Comparison of ENCODE assay signal across 22 cellular contexts in genomic region chr3:47456984-47457383, GRCh38.
"Had no signal": no experiment of that assay in that cellular context is flagged by ENCODE, and none has a peak within 500 bp of the region (broad histone marks: within the 10 kb centered on the region; RNA-seq: fewer than 3 reads in every experiment).

No MANE protein-coding gene starts in this region.

- H3K9me3 ChIP-seq: gastroesophageal sphincter, vagina had no signal

- ATAC-seq: activated T-cell treated with anti-CD3 and anti-CD28 coated beads, Interleukin-2, amount 50 U/mL, for 4 hours; gastroesophageal sphincter; mucosa of descending colon; sciatic nerve; stimulated activated memory B cell treated with anti-CD40 and anti-IgM and Interleukin-4, amounts not matched to agents 10 μg/mL and 1 μg/mL and 100 μg/mL, for 72 hours had no signal

- H3K27ac Mint-ChIP-seq: activated naive CD4-positive, alpha-beta T cell treated with anti-CD3 and anti-CD28 coated beads, Interleukin-2, amount 10 ng/mL, durations not matched to agents 7 days and 5 days; endodermal cell; nephron progenitor cell; stimulated activated memory B cell treated with anti-CD40 and anti-IgM and Interleukin-4, amounts not matched to agents 10 μg/mL and 1 μg/mL and 100 μg/mL, for 72 hours had no signal

- H3K27me3 Mint-ChIP-seq: activated naive CD4-positive, alpha-beta T cell treated with anti-CD3 and anti-CD28 coated beads, Interleukin-2, amount 10 ng/mL, durations not matched to agents 7 days and 5 days; brain; stimulated activated memory B cell treated with anti-CD40 and anti-IgM and Interleukin-4, amounts not matched to agents 10 μg/mL and 1 μg/mL and 100 μg/mL, for 72 hours had no signal

- H3K4me3 ChIP-seq: gastroesophageal sphincter, mucosa of descending colon, vagina had no signal

- H3K27ac ChIP-seq: gastroesophageal sphincter had no signal

- DNase-seq: activated CD4-positive, alpha-beta T cell treated with anti-CD3 and anti-CD28 coated beads, Interleukin-2, amount 50 U/mL, for 48 hours; activated CD8-positive, alpha-beta memory T cell treated with anti-CD3 and anti-CD28 coated beads, Interleukin-2, amount 50 U/mL, for 48 hours; activated naive CD4-positive, alpha-beta T cell treated with anti-CD3 and anti-CD28 coated beads, Interleukin-2, amount 10 ng/mL, durations not matched to agents 7 days and 5 days; activated T-cell treated with anti-CD3 and anti-CD28 coated beads, Interleukin-2, amount 50 U/mL, for 4 hours; anterior cingulate cortex; central memory CD4-positive, alpha-beta T cell; endodermal cell; hypothalamus; mesendoderm; mucosa of descending colon; nephron progenitor cell; occipital lobe; small intestine; stimulated activated CD4-positive, alpha-beta T cell treated with anti-CD3 and anti-CD28 coated beads, Interleukin-2, amount 100 ng/mL, for 24 hours; T-helper 1 cell; T-helper 9 cell; trophoblast cell had no signal

- H3K36me3 ChIP-seq: gastroesophageal sphincter, vagina had no signal

- H3K27me3 ChIP-seq: gastroesophageal sphincter, vagina had no signal

- H3K4me3 Mint-ChIP-seq: activated naive CD4-positive, alpha-beta T cell treated with anti-CD3 and anti-CD28 coated beads, Interleukin-2, amount 10 ng/mL, durations not matched to agents 7 days and 5 days; activated T-cell treated with anti-CD3 and anti-CD28 coated beads, Interleukin-2, amount 50 U/mL, for 4 hours; brain; endodermal cell; nephron progenitor cell; stimulated activated memory B cell treated with anti-CD40 and anti-IgM and Interleukin-4, amounts not matched to agents 10 μg/mL and 1 μg/mL and 100 μg/mL, for 72 hours had no signal
